Comparison of ENCODE assay signal across 19 cellular contexts in the genomic region with DNA sequence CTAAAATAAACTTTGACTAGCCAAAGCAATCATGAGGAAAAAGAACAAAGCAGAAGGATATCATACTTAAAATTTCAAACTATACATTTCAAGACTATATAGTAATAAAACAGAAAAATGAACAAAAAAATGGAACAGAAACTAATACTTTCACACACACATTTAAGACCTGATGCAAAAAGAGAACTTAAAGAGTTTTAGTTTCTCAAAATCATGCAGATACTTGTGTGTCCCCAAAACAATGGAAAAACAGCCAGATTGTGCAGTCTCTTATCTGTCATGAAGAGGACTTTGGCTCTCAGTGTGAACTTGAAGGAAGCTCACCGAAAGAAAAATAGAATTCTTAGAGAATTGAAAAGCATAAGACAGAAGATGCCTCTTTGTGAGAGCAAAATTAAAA.
"Had no signal": no experiment of that assay in that cellular context is flagged by ENCODE, and none has a peak within 500 bp of the region (broad histone marks: within the 10 kb centered on the region; RNA-seq: fewer than 3 reads in every experiment).

No MANE protein-coding gene starts in this region.

- H3K4me1 ChIP-seq: psoas muscle, testis had no signal

- H3K27ac ChIP-seq: epithelial cell of prostate, ovary, psoas muscle, skin epidermis, testis had no signal

- ATAC-seq: left ventricle myocardium superior, psoas muscle, right cardiac atrium had no signal

- H3K27ac Mint-ChIP-seq: activated CD4-positive, alpha-beta T cell treated with anti-CD3 and anti-CD28 coated beads, Interleukin-2, amount 10 ng/mL, durations not matched to agents 24 days and 14 days; endodermal cell; type B pancreatic cell had no signal

- DNase-seq: activated CD4-positive, CD25-positive, alpha-beta regulatory T cell; activated effector memory CD4-positive, alpha-beta T cell treated with Interleukin-2 at 50 U/mL for 16 hours; activated T-cell treated with anti-CD3 and anti-CD28 coated beads for 4 hours; amygdala; dorsolateral prefrontal cortex; endodermal cell; foreskin fibroblast; left ventricle myocardium superior; ovary; psoas muscle; right cardiac atrium; stimulated activated CD4-positive, alpha-beta T cell treated with anti-CD3 and anti-CD28 coated beads, Interleukin-2, amount 100 ng/mL, for 48 hours; T-helper 9 cell; testis had no signal

- H3K9me3 Mint-ChIP-seq: activated naive CD4-positive, alpha-beta T cell treated with anti-CD3 and anti-CD28 coated beads, Interleukin-2, amount 50 U/mL, for 24 hours; type B pancreatic cell had no signal

- H3K27me3 ChIP-seq: dorsolateral prefrontal cortex, ovary, testis had no signal

- H3K4me3 ChIP-seq: dorsolateral prefrontal cortex, ovary, psoas muscle, skin epidermis, testis had no signal

- H3K4me3 Mint-ChIP-seq: activated CD4-positive, alpha-beta T cell treated with anti-CD3 and anti-CD28 coated beads, Interleukin-2, amount 10 ng/mL, durations not matched to agents 24 days and 14 days; activated naive CD4-positive, alpha-beta T cell treated with anti-CD3 and anti-CD28 coated beads, Interleukin-2, amount 50 U/mL, for 24 hours; endodermal cell; type B pancreatic cell had no signal

- H3K9me3 ChIP-seq: ovary, testis had no signal

- H3K27me3 Mint-ChIP-seq: activated CD4-positive, alpha-beta T cell treated with anti-CD3 and anti-CD28 coated beads, Interleukin-2, amount 10 ng/mL, durations not matched to agents 24 days and 14 days; activated naive CD4-positive, alpha-beta T cell treated with anti-CD3 and anti-CD28 coated beads, Interleukin-2, amount 50 U/mL, for 24 hours; type B pancreatic cell had no signal

- H3K36me3 ChIP-seq: ovary had no signal

- H3K4me1 Mint-ChIP-seq: activated CD4-positive, alpha-beta T cell treated with anti-CD3 and anti-CD28 coated beads, Interleukin-2, amount 10 ng/mL, durations not matched to agents 24 days and 14 days; endodermal cell had no signal
